Comparison of ENCODE assay signal across 11 cellular contexts in genomic region chr4:7207791-7208231, GRCh38. TPM values are rescaled to one million over a fixed set of nuclear protein-coding genes. Genes with fewer than 3 reads are reported as not detected.
DNase-seq lines count a peak whose midpoint lies in the region; FAIRE-seq and TF ChIP-seq lines count a peak whose summit lies in the region.
"Had no signal": no experiment of that assay in that cellular context is flagged by ENCODE, and none has a peak within 500 bp of the region (broad histone marks: within the 10 kb centered on the region; RNA-seq: fewer than 3 reads in every experiment).

No MANE protein-coding gene starts in this region.

- POLR2A ChIA-PET in RWPE1 (lab: Yijun Ruan, JAX; ENCODE audit: low non-redundant PET), result no interaction called here
- POLR2A ChIA-PET in H1 (lab: Charles Lee; ENCODE audit: partially characterized antibody), result interaction anchor here (1.1 to 1.2 kb wide), 2 partner anchors 11 to 14 kb away, joined by 3 read pairs; no protein-coding TSS in a partner anchor

- H2BK12ac ChIP-seq in H1 (ENCODE audit: low read depth, low read length), result no peak overlapping the region

- no peak overlapping the region; the same call in 1 of the 2 replicates for H2AFZ ChIP-seq in H1 (ENCODE audit: low read length)

- no peaks in the 10 kb centered on the region for H3K36me3 Mint-ChIP-seq in nephron (ENCODE audit: low read depth)

- H3K23me2 ChIP-seq in H1 (ENCODE audit: low read depth, low read length), result no peaks in the 10 kb centered on the region

- no peak overlapping the region for H2BK15ac ChIP-seq in H1 (ENCODE audit: low read length)

- H3K23ac ChIP-seq in H1 (ENCODE audit: insufficient read length), result no peak overlapping the region

- H2BK20ac ChIP-seq in H1 (ENCODE audit: low read length), result no peak overlapping the region

- TF ChIP-seq CTCF in RWPE1 (conservative IDR thresholded peaks at IDR 0.05; ENCODE audit: low read depth) (no peak), H1 (IDR thresholded peaks at IDR 0.05; ENCODE audit: control extremely low read depth in 1 of 3, insufficient read depth in 1 of 3, low read depth in 1 of 3, low read length in 3 of 3) (no peak), nephron (IDR thresholded peaks at IDR 0.05; ENCODE audit: unreplicated experiment in 3 of 3) (no peak), tibial nerve (IDR thresholded peaks at IDR 0.05) (no peak)

- H3K27me3 ChIP-seq in H1 (replicated peaks in 1 of 4; ENCODE audit: control insufficient read depth in 3 of 4, extremely low read depth in 1 of 4, insufficient read depth in 3 of 4, low read length in 3 of 4) (0 out of 7 replicates have a peak, but pooled peaks cover 0 to 1% (median 0%) of the 10 kb centered on the region in 4 experiments), tibial nerve (no peaks in the 10 kb centered on the region)

- TF ChIP-seq EP300 in H1 (IDR thresholded peaks at IDR 0.05; ENCODE audit: borderline replicate concordance in 1 of 2, low read depth in 2 of 2, low read length in 2 of 2) (no peak), tibial nerve (IDR thresholded peaks at IDR 0.05) (no peak)

- no peak overlapping the region for H2BK120ac ChIP-seq in H1 (replicated peaks; ENCODE audit: low read depth, low read length)

- DNase-seq in RWPE1 (ENCODE audit: low spot score) (no peak), H1 (ENCODE audit: low read depth in 1 of 2, low spot score in 2 of 2) (no peak), tibial nerve (ENCODE audit: low spot score in 2 of 2) (no peak), NCI-H510A (lab: John Stamatoyannopoulos, UW) (no peak), germinal center (ENCODE audit: low spot score) (no peak)
- DNase-seq in stimulated activated CD4-positive, alpha-beta T cell treated with anti-CD3 and anti-CD28 coated beads, Interleukin-2, amount 100 ng/mL, for 48 hours, result no peak
- DNase-seq: activated CD4-positive, alpha-beta T cell treated with anti-CD3 and anti-CD28 coated beads, Interleukin-2, amount 10 ng/mL, durations not matched to agents 7 days and 5 days; T-helper 2 cell had no signal

- H3K9ac ChIP-seq in H1 (replicated peaks in 1 of 4; ENCODE audit: extremely low read depth in 1 of 4, low read depth in 3 of 4, low read length in 3 of 4), result no peak overlapping the region

- TF ChIP-seq POLR2A in H1 (IDR thresholded peaks at IDR 0.05; ENCODE audit: control extremely low read depth in 1 of 2, low read depth in 2 of 2, low read length in 2 of 2), result no peak
- TF ChIP-seq POLR2A in tibial nerve (IDR thresholded peaks at IDR 0.05), result no peak

- H3K4ac ChIP-seq in H1 (replicated peaks; ENCODE audit: insufficient read length, low read depth, low read length), result no peak overlapping the region

- no peaks in the 10 kb centered on the region for H3K9me3 Mint-ChIP-seq in nephron
- H3K9me3 Mint-ChIP-seq: activated CD4-positive, alpha-beta T cell treated with anti-CD3 and anti-CD28 coated beads, Interleukin-2, amount 10 ng/mL, durations not matched to agents 7 days and 5 days; stimulated activated naive CD8-positive, alpha-beta T cell treated with anti-CD3 and anti-CD28 coated beads, Interleukin-15, Interleukin-2, amounts not matched to agents 100 ng/mL and 50 ng/mL, for 24 hours had no signal

- no peak overlapping the region for H3K18ac ChIP-seq in H1 (ENCODE audit: extremely low read depth, low read length)

- H2AK5ac ChIP-seq in H1 (ENCODE audit: low read depth, low read length), result no peak overlapping the region

- no peak overlapping the region for H3K4me2 ChIP-seq in H1 (ENCODE audit: insufficient read depth in 1 of 2, low read depth in 2 of 2, low read length in 2 of 2)

- H3K36me3 ChIP-seq in H1 (ENCODE audit: control insufficient read depth in 2 of 4, insufficient read depth in 4 of 4, low read length in 3 of 4) (no peaks in the 10 kb centered on the region), tibial nerve (no peaks in the 10 kb centered on the region)

- H3K27ac Mint-ChIP-seq in nephron, result peak overlapping the region; percentile 89 to 99 (median 99)
- H3K27ac Mint-ChIP-seq: activated CD4-positive, alpha-beta T cell treated with anti-CD3 and anti-CD28 coated beads, Interleukin-2, amount 10 ng/mL, durations not matched to agents 7 days and 5 days; stimulated activated naive CD8-positive, alpha-beta T cell treated with anti-CD3 and anti-CD28 coated beads, Interleukin-15, Interleukin-2, amounts not matched to agents 100 ng/mL and 50 ng/mL, for 24 hours had no signal

- no peak overlapping the region for H2BK5ac ChIP-seq in H1 (ENCODE audit: low read depth, low read length)

- CTCF ChIA-PET in RWPE1 (lab: Yijun Ruan, JAX), result interaction anchor here (0.5 kb wide), 1 partner anchor 151 kb away, joined by 3 read pairs; no protein-coding TSS in a partner anchor
- CTCF ChIA-PET in H1 (lab: Charles Lee; ENCODE audit: partially characterized antibody), result interaction anchor here (1.1 to 4.1 kb wide), 2 partner anchors 13 to 128 kb away, joined by 5 to 22 read pairs; no protein-coding TSS in a partner anchor

- H4K91ac ChIP-seq in H1 (replicated peaks; ENCODE audit: insufficient read length, low read length), result no peak overlapping the region

- H4K5ac ChIP-seq in H1 (ENCODE audit: insufficient read length, low read depth, low read length), result no peak overlapping the region

- no peak overlapping the region for H3K56ac ChIP-seq in H1 (replicated peaks; ENCODE audit: insufficient read length, low read depth, low read length)

- no peaks in the 10 kb centered on the region for H3K79me1 ChIP-seq in H1 (ENCODE audit: low read depth, low read length)

- H4K8ac ChIP-seq in H1 (ENCODE audit: extremely low read depth, insufficient read depth, low read length), result peak overlapping the region; percentile 48; the same call in 1 of the 2 replicates

- peak overlapping the region in 2 of 3 experiments; percentile 38 to 70 for H3K4me3 Mint-ChIP-seq in nephron
- H3K4me3 Mint-ChIP-seq: activated CD4-positive, alpha-beta T cell treated with anti-CD3 and anti-CD28 coated beads, Interleukin-2, amount 10 ng/mL, durations not matched to agents 7 days and 5 days; stimulated activated naive CD8-positive, alpha-beta T cell treated with anti-CD3 and anti-CD28 coated beads, Interleukin-15, Interleukin-2, amounts not matched to agents 100 ng/mL and 50 ng/mL, for 24 hours had no signal

- H3K9me3 ChIP-seq in H1 (ENCODE audit: insufficient read depth in 2 of 2, low read depth in 1 of 2, low read length in 1 of 2), result no peaks in the 10 kb centered on the region
- no peaks in the 10 kb centered on the region for H3K9me3 ChIP-seq in tibial nerve

- H3K27ac ChIP-seq in RWPE1 (peak overlapping the region; percentile 94), H1 (ENCODE audit: low read depth, low read length) (no peak overlapping the region), tibial nerve (peak overlapping the region; percentile 62 to 84 (median 72))

- no peak for FAIRE-seq in H1 (lab: Jason Lieb, UNC)

- H3K4me3 ChIP-seq in H1 (ENCODE audit: extremely low read depth in 1 of 4, insufficient read depth in 2 of 4, low read depth in 3 of 4, low read length in 4 of 4), result no peak overlapping the region
- no peak overlapping the region for H3K4me3 ChIP-seq in tibial nerve

- no peak overlapping the region for H3K14ac ChIP-seq in H1 (ENCODE audit: insufficient read length)

- WGBS in H1 (ENCODE audit: extremely low coverage in 1 of 2, insufficient coverage in 1 of 2, insufficient read length in 1 of 2, insufficient replicate concordance in 2 of 2, low coverage in 1 of 2, low lambda C conversion rate in 2 of 2, missing lambda C conversion rate in 1 of 2), 2 experiments, result 86% methylated on average over 10 of the region's 10 CpGs; no CpG with 5 or more reads in 1 of the 2 experiments
- WGBS in tibial nerve, 2 donors, result 52% methylated on average over 10 of the region's 10 CpGs

- H3K27me3 Mint-ChIP-seq in nephron (ENCODE audit: low read depth), result no peaks in the 10 kb centered on the region
- H3K27me3 Mint-ChIP-seq: activated CD4-positive, alpha-beta T cell treated with anti-CD3 and anti-CD28 coated beads, Interleukin-2, amount 10 ng/mL, durations not matched to agents 7 days and 5 days; stimulated activated naive CD8-positive, alpha-beta T cell treated with anti-CD3 and anti-CD28 coated beads, Interleukin-15, Interleukin-2, amounts not matched to agents 100 ng/mL and 50 ng/mL, for 24 hours had no signal

- TF ChIP-seq RAD21 in H1 (IDR thresholded peaks at IDR 0.05 in 1 of 2, conservative IDR thresholded peaks at IDR 0.05 in 1 of 2; ENCODE audit: low read depth in 2 of 2, low read length in 2 of 2), result no peak

- no peaks in the 10 kb centered on the region for H3K79me2 ChIP-seq in H1 (ENCODE audit: control insufficient read depth in 1 of 2, insufficient read depth in 2 of 2, low read length in 2 of 2)

- H3K4me1 ChIP-seq in H1 (replicated peaks in 1 of 4; ENCODE audit: control insufficient read depth in 3 of 4, insufficient read depth in 4 of 4, low read length in 3 of 4), result peaks cover 0 to 5% (median under 1%) of the 10 kb centered on the region in 4 experiments; a peak in 3 of 7 replicates
- peaks cover 0 to 83% (median 26%) of the 10 kb centered on the region in 4 donors for H3K4me1 ChIP-seq in tibial nerve

- no peaks in the 10 kb centered on the region for H4K20me1 ChIP-seq in H1 (replicated peaks in 1 of 2; ENCODE audit: control insufficient read depth in 1 of 2, insufficient read depth in 2 of 2, low read length in 2 of 2)

- peaks cover 59% of the 10 kb centered on the region for H3K4me1 Mint-ChIP-seq in nephron
- H3K4me1 Mint-ChIP-seq: activated CD4-positive, alpha-beta T cell treated with anti-CD3 and anti-CD28 coated beads, Interleukin-2, amount 10 ng/mL, durations not matched to agents 7 days and 5 days had no signal

TF ChIP-seq in H1, 55 proteins besides CTCF, POLR2A, EP300 and RAD21 (continues in another document):
- no peak for TF ChIP-seq E2F6 (IDR thresholded peaks at IDR 0.05)
- TF ChIP-seq CBX8 (IDR thresholded peaks at IDR 0.05; ENCODE audit: borderline replicate concordance, low read depth, low read length), result no peak
- no peak for TF ChIP-seq ZNF274 (IDR thresholded peaks at IDR 0.05; ENCODE audit: borderline replicate concordance, extremely low read depth, low read length)
- TF ChIP-seq SP4 (IDR thresholded peaks at IDR 0.05; ENCODE audit: low read length), result no peak

RNA-seq across cellular contexts. Expression of gene SORCS2, which starts 15.5 kb away (rescaled TPM):
- 0.75 and 1.8 TPM in 2 replicates for total RNA-seq in H1 (2021; fragmentation: NEBNext Ultra II Directional; extraction: Animal tissue kit (Norgen Biotek cat#: 25700))
- 0.36 and 0.57 TPM in 2 replicates for polyA plus RNA-seq in H1 (2011; rRNA removed)
- polyA plus RNA-seq in H1 (2011; cell fraction: cytosol; rRNA removed), result 0.32 TPM
- polyA plus RNA-seq in H1 (2011; cell fraction: nucleus; rRNA removed), result 1.2 TPM
- 0.33 to 1.2 TPM (median 0.82 TPM) in 4 replicates for polyA plus RNA-seq in H1 (2012, experiment 1 of 2)
- 0.18 TPM for polyA plus RNA-seq in H1 (2012, experiment 2 of 2)
- 1.4 TPM for polyA plus RNA-seq in H1 (2013, experiment 1 of 2)
- polyA plus RNA-seq in H1 (2013, experiment 2 of 2), result 1.1 TPM
- polyA minus RNA-seq in H1 (2011; rRNA and poly(A)+ RNA removed), result 1.0 and 1.8 TPM in 2 replicates
- 1.3 TPM for polyA minus RNA-seq in H1 (2011; cell fraction: cytosol; rRNA and poly(A)+ RNA removed)
- 0.60 TPM for polyA minus RNA-seq in H1 (2011; cell fraction: nucleus; rRNA and poly(A)+ RNA removed)
- total RNA-seq in tibial nerve, result 10 to 100 TPM; 15.6 to 48.9 (median 38.3) TPM
- total RNA-seq: activated CD4-positive, alpha-beta T cell treated with anti-CD3 and anti-CD28 coated beads, Interleukin-2, amount 10 ng/mL, durations not matched to agents 7 days and 5 days; NCI-H460 had no signal
